1 cellular context compared by ENCODE assay signal in the genomic region with DNA sequence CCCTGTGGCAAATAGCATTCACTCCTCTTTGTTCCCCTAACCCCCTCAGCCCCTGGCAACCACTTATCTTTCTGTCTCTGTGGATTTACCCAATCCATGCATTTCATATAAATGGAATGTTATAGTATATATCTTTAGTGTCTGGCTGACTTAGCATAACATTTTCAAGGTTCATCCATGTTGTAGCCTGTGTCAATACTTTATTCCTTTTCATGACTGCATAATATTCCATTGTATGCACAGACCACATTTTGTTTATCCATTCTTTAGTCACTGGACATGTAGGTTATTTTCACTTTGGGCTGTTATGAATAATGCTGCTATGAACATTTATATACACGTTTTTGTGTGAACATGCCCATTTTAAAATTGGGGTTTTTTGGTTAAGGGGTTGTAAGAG.
TF ChIP-seq lines count a peak whose summit lies in the region.

No MANE protein-coding gene starts in this region.

TF ChIP-seq in HepG2, 621 proteins besides CTCF, POLR2A, EP300 and RAD21 (continued from another document):
- TF ChIP-seq, protein P1, sequence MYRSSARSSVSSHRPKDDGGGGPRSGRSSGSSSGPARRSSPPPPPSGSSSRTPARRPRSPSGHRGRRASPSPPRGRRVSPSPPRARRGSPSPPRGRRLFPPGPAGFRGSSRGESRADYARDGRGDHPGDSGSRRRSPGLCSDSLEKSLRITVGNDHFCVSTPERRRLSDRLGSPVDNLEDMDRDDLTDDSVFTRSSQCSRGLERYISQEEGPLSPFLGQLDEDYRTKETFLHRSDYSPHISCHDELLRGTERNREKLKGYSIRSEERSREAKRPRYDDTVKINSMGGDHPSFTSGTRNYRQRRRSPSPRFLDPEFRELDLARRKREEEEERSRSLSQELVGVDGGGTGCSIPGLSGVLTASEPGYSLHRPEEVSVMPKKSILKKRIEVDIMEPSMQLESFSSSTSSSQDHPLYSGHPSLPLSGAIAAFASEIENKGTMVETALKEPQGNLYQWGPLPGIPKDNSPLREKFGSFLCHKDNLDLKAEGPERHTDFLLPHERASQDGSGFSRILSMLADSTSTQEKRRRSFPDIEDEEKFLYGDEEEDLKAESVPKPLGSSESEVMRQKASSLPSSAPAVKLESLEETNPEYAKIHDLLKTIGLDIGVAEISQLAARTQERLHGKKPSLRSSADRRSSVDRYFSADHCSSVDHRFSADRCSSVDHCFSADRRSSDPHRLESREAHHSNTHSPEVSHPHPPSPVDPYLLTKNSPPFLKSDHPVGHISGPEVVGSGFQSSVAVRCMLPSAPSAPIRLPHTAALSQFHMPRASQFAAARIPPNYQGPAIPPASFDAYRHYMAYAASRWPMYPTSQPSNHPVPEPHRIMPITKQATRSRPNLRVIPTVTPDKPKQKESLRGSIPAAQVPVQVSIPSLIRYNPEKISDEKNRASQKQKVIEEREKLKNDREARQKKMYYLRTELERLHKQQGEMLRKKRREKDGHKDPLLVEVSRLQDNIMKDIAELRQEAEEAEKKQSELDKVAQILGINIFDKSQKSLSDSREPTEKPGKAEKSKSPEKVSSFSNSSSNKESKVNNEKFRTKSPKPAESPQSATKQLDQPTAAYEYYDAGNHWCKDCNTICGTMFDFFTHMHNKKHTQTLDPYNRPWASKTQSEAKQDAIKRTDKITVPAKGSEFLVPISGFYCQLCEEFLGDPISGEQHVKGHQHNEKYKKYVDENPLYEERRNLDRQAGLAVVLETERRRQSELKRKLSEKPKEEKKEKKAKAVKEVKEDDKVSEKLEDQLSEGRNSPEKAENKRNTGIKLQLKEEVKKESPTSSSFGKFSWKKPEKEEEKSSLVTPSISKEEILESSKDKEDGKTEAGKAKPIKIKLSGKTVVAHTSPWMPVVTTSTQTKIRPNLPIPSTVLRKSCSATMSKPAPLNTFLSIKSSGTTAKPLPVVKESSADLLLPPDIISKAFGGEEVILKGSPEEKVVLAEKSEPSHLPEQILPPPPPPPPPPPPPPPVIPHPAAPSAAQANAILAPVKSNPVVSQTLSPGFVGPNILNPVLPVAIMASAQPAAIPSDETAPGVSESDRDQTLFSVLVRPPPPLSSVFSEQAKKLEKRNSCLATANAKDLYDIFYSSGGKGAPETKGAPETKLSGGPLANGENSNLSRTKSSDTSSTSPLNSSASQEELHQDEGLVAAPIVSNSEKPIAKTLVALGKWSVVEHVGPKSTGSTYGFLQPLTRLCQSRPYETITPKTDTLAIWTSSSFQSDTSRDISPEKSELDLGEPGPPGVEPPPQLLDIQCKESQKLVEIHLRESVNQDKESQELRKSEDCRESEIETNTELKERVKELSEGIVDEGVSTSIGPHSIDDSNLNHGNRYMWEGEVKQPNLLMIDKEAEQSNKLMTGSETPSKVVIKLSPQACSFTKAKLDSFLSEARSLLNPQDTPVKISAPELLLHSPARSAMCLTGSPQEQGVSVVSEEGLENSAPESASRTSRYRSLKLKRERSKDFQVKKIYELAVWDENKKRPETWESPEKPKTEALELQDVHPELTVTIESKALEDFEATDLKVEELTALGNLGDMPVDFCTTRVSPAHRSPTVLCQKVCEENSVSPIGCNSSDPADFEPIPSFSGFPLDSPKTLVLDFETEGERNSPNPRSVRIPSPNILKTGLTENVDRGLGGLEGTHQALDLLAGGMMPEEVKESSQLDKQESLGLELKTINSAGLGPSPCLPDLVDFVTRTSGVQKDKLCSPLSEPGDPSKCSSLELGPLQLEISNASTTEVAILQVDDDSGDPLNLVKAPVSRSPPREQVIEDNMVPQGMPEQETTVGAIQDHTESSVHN (CRISPR knock-in tag; IDR thresholded peaks at IDR 0.05) = no peak
- TF ChIP-seq KLF9 (CRISPR knock-in tag; IDR thresholded peaks at IDR 0.05; ENCODE audit: low read depth) = no peak
- TF ChIP-seq, protein P2, sequence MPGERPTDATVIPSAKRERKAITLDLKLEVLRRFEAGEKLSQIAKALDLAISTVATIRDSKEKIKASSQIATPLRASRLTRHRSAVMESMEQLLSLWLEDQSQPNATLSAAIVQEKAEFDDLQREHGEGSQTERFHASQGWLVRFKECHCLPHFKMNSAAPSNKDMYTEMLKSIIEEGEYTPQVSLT (CRISPR knock-in tag; IDR thresholded peaks at IDR 0.05; ENCODE audit: borderline replicate concordance, low read depth) = no peak
